ENCODE assay signal across 1 cellular context in the genomic region with DNA sequence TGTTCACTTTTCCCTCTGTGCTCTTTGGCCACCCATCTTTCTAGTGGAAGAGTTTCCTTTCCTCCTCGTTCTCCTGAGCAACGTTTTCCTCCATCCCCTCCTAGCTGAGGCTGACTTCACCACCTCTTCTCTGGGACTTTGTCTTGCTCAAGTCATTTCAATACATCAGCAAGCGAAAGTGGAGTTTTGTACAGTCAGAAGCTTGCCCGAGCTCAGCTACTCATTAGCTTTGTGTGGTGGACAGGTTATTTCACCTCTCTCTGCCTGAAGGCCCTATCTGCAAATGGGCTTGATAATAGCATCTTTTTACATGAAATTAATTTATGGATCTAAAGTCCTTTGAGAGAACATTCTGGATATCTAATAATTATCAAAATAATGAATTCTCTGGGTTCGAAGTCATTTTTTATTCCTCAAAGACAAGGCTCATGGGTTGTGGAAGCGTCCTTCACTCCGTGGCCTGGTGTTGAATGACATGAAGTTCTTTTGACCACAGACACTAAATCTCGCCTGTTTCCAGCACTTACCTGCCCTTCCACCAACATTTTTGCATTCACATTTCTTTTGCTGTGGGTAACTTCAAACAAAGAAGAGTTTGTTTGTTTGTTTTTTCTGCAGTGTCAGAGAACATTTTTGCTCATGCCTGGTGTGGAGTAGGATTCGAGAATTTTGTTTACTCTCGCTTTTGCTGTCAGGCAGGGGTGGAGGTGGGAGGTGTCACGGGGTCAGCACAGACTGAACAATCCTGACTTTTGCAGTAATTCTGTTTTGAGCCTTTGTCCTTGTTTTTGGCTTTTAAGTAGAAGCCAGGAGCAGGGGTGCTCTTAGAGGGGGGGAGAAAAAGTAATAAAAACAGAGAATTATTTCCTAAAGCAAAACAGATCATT.
TF ChIP-seq lines count a peak whose summit lies in the region.

No MANE protein-coding gene starts in this region.

TF ChIP-seq in HepG2, 621 proteins besides CTCF, POLR2A, EP300 and RAD21:
- TF ChIP-seq ZNF101 (CRISPR knock-in tag; IDR thresholded peaks at IDR 0.05; ENCODE audit: borderline replicate concordance, low read depth) = no peak
- TF ChIP-seq GPN1 (CRISPR knock-in tag; IDR thresholded peaks at IDR 0.05; ENCODE audit: borderline replicate concordance) = no peak
- TF ChIP-seq FOXP1 (IDR thresholded peaks at IDR 0.05) = no peak
- peak; percentile 43 for TF ChIP-seq FOXP1 (CRISPR knock-in tag; IDR thresholded peaks at IDR 0.05)
- no peak for TF ChIP-seq CC2D1A (CRISPR knock-in tag; IDR thresholded peaks at IDR 0.05)
- TF ChIP-seq, protein P1, sequence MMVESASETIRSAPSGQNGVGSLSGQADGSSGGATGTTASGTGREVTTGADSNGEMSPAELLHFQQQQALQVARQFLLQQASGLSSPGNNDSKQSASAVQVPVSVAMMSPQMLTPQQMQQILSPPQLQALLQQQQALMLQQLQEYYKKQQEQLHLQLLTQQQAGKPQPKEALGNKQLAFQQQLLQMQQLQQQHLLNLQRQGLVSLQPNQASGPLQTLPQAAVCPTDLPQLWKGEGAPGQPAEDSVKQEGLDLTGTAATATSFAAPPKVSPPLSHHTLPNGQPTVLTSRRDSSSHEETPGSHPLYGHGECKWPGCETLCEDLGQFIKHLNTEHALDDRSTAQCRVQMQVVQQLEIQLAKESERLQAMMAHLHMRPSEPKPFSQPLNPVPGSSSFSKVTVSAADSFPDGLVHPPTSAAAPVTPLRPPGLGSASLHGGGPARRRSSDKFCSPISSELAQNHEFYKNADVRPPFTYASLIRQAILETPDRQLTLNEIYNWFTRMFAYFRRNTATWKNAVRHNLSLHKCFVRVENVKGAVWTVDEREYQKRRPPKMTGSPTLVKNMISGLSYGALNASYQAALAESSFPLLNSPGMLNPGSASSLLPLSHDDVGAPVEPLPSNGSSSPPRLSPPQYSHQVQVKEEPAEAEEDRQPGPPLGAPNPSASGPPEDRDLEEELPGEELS (CRISPR knock-in tag; IDR thresholded peaks at IDR 0.05) = peak; percentile 27; the same call in 1 of the 2 replicates
- TF ChIP-seq, protein P2, sequence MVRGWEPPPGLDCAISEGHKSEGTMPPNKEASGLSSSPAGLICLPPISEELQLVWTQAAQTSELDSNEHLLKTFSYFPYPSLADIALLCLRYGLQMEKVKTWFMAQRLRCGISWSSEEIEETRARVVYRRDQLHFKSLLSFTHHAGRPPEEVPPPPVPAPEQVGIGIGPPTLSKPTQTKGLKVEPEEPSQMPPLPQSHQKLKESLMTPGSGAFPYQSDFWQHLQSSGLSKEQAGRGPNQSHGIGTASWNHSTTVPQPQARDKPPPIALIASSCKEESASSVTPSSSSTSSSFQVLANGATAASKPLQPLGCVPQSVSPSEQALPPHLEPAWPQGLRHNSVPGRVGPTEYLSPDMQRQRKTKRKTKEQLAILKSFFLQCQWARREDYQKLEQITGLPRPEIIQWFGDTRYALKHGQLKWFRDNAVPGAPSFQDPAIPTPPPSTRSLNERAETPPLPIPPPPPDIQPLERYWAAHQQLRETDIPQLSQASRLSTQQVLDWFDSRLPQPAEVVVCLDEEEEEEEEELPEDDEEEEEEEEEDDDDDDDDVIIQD (CRISPR knock-in tag; IDR thresholded peaks at IDR 0.05; ENCODE audit: low read depth) = peak; percentile 94
- TF ChIP-seq ZNF782 (CRISPR knock-in tag; IDR thresholded peaks at IDR 0.05; ENCODE audit: borderline replicate concordance) = no peak
- TF ChIP-seq ZNF713 (CRISPR knock-in tag; IDR thresholded peaks at IDR 0.05) = no peak
- TF ChIP-seq, protein P3, sequence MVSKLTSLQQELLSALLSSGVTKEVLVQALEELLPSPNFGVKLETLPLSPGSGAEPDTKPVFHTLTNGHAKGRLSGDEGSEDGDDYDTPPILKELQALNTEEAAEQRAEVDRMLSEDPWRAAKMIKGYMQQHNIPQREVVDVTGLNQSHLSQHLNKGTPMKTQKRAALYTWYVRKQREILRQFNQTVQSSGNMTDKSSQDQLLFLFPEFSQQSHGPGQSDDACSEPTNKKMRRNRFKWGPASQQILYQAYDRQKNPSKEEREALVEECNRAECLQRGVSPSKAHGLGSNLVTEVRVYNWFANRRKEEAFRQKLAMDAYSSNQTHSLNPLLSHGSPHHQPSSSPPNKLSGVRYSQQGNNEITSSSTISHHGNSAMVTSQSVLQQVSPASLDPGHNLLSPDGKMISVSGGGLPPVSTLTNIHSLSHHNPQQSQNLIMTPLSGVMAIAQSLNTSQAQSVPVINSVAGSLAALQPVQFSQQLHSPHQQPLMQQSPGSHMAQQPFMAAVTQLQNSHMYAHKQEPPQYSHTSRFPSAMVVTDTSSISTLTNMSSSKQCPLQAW (CRISPR knock-in tag; IDR thresholded peaks at IDR 0.05) = no peak
